ENCODE assay signal across 24 cellular contexts in the genomic region with DNA sequence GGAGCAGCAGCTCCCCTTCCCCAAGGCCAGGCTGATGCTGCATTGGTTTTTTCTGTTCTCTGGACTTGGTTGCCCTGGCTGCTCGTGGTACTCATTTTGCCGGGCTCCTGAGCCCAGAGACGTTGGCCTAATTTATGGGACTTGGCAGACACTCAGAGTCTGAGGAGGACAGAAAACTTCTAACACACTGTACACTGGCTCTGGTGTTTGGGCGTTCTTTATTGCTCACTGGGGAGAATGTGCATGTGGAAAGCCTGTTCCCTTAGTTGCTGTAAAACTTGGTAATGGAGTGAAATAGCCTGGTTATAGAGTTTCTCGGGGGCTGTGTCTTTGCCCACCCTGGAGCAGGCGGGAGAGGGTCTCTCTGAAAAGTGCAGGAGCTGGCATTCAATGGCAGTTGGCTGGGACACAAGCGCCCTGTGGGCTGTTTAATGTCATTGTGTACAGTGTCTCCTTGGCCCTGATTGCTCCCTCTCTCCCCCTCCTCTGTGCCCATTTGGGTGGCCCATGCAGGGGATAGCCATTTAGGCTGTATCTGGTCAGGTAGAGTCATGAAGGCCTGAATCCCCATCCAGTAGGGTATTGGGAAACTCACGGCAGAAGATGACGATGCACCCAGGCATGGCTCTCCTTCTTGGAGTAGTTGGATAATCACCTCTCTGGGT.
"Had no signal": no experiment of that assay in that cellular context is flagged by ENCODE, and none has a peak within 500 bp of the region (broad histone marks: within the 10 kb centered on the region; RNA-seq: fewer than 3 reads in every experiment).

No MANE protein-coding gene starts in this region.

- H3K9me3 ChIP-seq: neutrophil, pancreas, right lobe of liver, thoracic aorta, upper lobe of left lung had no signal

- H3K36me3 ChIP-seq: gastroesophageal sphincter, neutrophil, pancreas, right lobe of liver, thoracic aorta, upper lobe of left lung, WERI-Rb-1 had no signal

- H3K27me3 Mint-ChIP-seq: activated naive CD8-positive, alpha-beta T cell treated with anti-CD3 and anti-CD28 coated beads, Interleukin-2, amount 50 U/mL, for 24 hours had no signal

- DNase-seq: activated CD4-positive, alpha-beta T cell treated with anti-CD3 and anti-CD28 coated beads, Interleukin-2, amount 10 ng/mL, durations not matched to agents 7 days and 5 days; activated CD4-positive, CD25-positive, alpha-beta regulatory T cell treated with anti-CD3 and anti-CD28 coated beads, Interleukin-2, amount 50 U/mL, for 72 hours; activated CD8-positive, alpha-beta T cell treated with anti-CD3 and anti-CD28 coated beads, Interleukin-2, amount 10 ng/mL, durations not matched to agents 7 days and 5 days; activated gamma-delta T cell; activated naive CD4-positive, alpha-beta T cell treated with anti-CD3 and anti-CD28 coated beads, Interleukin-2, amount 50 U/mL, for 16 hours; activated naive CD8-positive, alpha-beta T cell treated with anti-CD3 and anti-CD28 coated beads, Interleukin-2, amount 50 U/mL, for 24 hours; effector CD4-positive, alpha-beta T cell; erythroblast; hypothalamus; midbrain; pancreas; right lobe of liver; stimulated activated CD4-positive, alpha-beta T cell treated with anti-CD3 and anti-CD28 coated beads, Interleukin-15, amount 100 ng/mL, for 24 hours; stimulated activated naive CD4-positive, alpha-beta T cell; T-cell; WERI-Rb-1 had no signal

- H3K4me2 ChIP-seq: smooth muscle cell had no signal

- H3K27me3 ChIP-seq: pancreas, right lobe of liver, upper lobe of left lung had no signal

- H3K4me1 ChIP-seq: gastroesophageal sphincter, right lobe of liver, upper lobe of left lung had no signal

- H3K36me3 Mint-ChIP-seq: brain; natural killer cell treated with Interleukin-12 subunit alpha and Interleukin-12 subunit beta and Interleukin-15 and Interleukin-18, amount 100 ng/mL, for 72 hours; T-cell had no signal

- H3K27ac Mint-ChIP-seq: activated CD4-positive, alpha-beta T cell treated with anti-CD3 and anti-CD28 coated beads, Interleukin-2, amount 10 ng/mL, durations not matched to agents 7 days and 5 days; activated CD8-positive, alpha-beta T cell treated with anti-CD3 and anti-CD28 coated beads, Interleukin-2, amount 10 ng/mL, durations not matched to agents 7 days and 5 days; activated naive CD8-positive, alpha-beta T cell treated with anti-CD3 and anti-CD28 coated beads, Interleukin-2, amount 50 U/mL, for 24 hours; dendritic cell treated with granulocyte-macrophage colony-stimulating factor and Interleukin-4, amounts not matched to agents 40 ng/mL and 50 ng/mL, for 4 days; natural killer cell treated with Interleukin-12 subunit alpha and Interleukin-12 subunit beta and Interleukin-15 and Interleukin-18, amount 100 ng/mL, for 72 hours; T-cell had no signal

- ATAC-seq: activated CD8-positive, alpha-beta T cell treated with anti-CD3 and anti-CD28 coated beads, Interleukin-2, amount 10 ng/mL, durations not matched to agents 7 days and 5 days; activated naive CD8-positive, alpha-beta T cell treated with anti-CD3 and anti-CD28 coated beads, Interleukin-2, amount 50 U/mL, for 24 hours; gastroesophageal sphincter; natural killer cell treated with Interleukin-12 subunit alpha and Interleukin-12 subunit beta and Interleukin-15 and Interleukin-18, amount 100 ng/mL, for 72 hours; pancreas; T-cell had no signal

- H3K4me1 Mint-ChIP-seq: activated CD4-positive, alpha-beta T cell treated with anti-CD3 and anti-CD28 coated beads, Interleukin-2, amount 10 ng/mL, durations not matched to agents 7 days and 5 days; activated naive CD8-positive, alpha-beta T cell treated with anti-CD3 and anti-CD28 coated beads, Interleukin-2, amount 50 U/mL, for 24 hours; T-cell had no signal

- H3K4me3 Mint-ChIP-seq: activated CD4-positive, alpha-beta T cell treated with anti-CD3 and anti-CD28 coated beads, Interleukin-2, amount 10 ng/mL, durations not matched to agents 7 days and 5 days; activated CD8-positive, alpha-beta T cell treated with anti-CD3 and anti-CD28 coated beads, Interleukin-2, amount 10 ng/mL, durations not matched to agents 7 days and 5 days; activated naive CD8-positive, alpha-beta T cell treated with anti-CD3 and anti-CD28 coated beads, Interleukin-2, amount 50 U/mL, for 24 hours; brain; dendritic cell treated with granulocyte-macrophage colony-stimulating factor and Interleukin-4, amounts not matched to agents 40 ng/mL and 50 ng/mL, for 4 days; natural killer cell treated with Interleukin-12 subunit alpha and Interleukin-12 subunit beta and Interleukin-15 and Interleukin-18, amount 100 ng/mL, for 72 hours; T-cell had no signal

- H3K27ac ChIP-seq: gastroesophageal sphincter, neutrophil, pancreas, right lobe of liver, thoracic aorta, upper lobe of left lung, WERI-Rb-1 had no signal

- H3K4me3 ChIP-seq: gastroesophageal sphincter, pancreas, right lobe of liver, smooth muscle cell, thoracic aorta, upper lobe of left lung had no signal

- H3K9me3 Mint-ChIP-seq: activated CD4-positive, alpha-beta T cell treated with anti-CD3 and anti-CD28 coated beads, Interleukin-2, amount 10 ng/mL, durations not matched to agents 7 days and 5 days; activated naive CD8-positive, alpha-beta T cell treated with anti-CD3 and anti-CD28 coated beads, Interleukin-2, amount 50 U/mL, for 24 hours; dendritic cell treated with granulocyte-macrophage colony-stimulating factor and Interleukin-4, amounts not matched to agents 40 ng/mL and 50 ng/mL, for 4 days; natural killer cell treated with Interleukin-12 subunit alpha and Interleukin-12 subunit beta and Interleukin-15 and Interleukin-18, amount 100 ng/mL, for 72 hours; T-cell had no signal
